In the genomic region with DNA sequence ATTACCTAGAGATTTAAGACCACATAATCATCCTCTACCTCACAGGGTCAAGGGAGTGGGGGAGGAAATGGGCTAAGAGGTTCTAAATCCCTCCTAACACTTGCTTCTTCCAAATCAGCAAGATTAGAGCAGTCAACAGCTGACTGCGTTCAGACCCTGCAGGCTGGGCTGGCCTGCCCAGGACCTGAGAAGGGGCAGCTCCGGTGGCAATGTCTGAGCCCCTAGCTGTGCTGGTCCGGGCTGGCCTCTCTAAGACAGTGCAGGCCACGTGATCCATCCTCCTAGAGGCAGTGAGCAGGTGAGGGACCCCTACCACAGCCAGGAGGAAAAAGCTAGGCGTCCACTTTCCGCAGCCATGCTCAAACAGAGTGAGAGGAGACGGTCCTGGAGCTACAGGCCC, we compare ENCODE assay signal across 16 cellular contexts. TPM values are rescaled to one million over a fixed set of nuclear protein-coding genes. Genes with fewer than 3 reads are reported as not detected.
DNase-seq lines count a peak whose midpoint lies in the region; ATAC-seq and TF ChIP-seq lines count a peak whose summit lies in the region.
"Had no signal": no experiment of that assay in that cellular context is flagged by ENCODE, and none has a peak within 500 bp of the region (broad histone marks: within the 10 kb centered on the region; RNA-seq: fewer than 3 reads in every experiment).

A gene (plus strand): TSS at position 126 of the 400 bp plus-strand sequence. CDS start 230 bp downstream, at position 356.

- no peaks in the 10 kb centered on the region for H3K79me1 ChIP-seq in neuronal stem cell (ENCODE audit: low read depth, low read length)

- BruUV-seq in Calu3 (replicated peaks; lab: Mats Ljungman, UMichigan) = no TSS peak

- no peak within 1 kb of the TSS for H2BK12ac ChIP-seq in neuronal stem cell (ENCODE audit: low read length)

- H3K9me3 Mint-ChIP-seq in Calu3 (ENCODE audit: low read depth, unreplicated experiment) = no peaks in the 10 kb centered on the region
- peaks cover 4% of the 10 kb centered on the region for H3K9me3 Mint-ChIP-seq in activated T-cell treated with anti-CD3 and anti-CD28 coated beads, Interleukin-2, amount 50 U/mL, for 4 hours

- H2AFZ ChIP-seq in neuronal stem cell (ENCODE audit: low read length) = no peak within 1 kb of the TSS
- H2AFZ ChIP-seq: GM23248 had no signal

- no peak within 1 kb of the TSS for H3K14ac ChIP-seq in neuronal stem cell (ENCODE audit: low read length)

- peak within 1 kb of the TSS; percentile 71 for H3K23ac ChIP-seq in neuronal stem cell (ENCODE audit: low read depth, low read length, poor library complexity)

- H3K9ac ChIP-seq in neuronal stem cell (ENCODE audit: low read depth, low read length, poor library complexity) = no peak within 1 kb of the TSS
- H3K9ac ChIP-seq: BLaER1 treated with 17β-estradiol and CSF1 and Interleukin-3, amounts not matched to agents 10 nM and 100 nM; GM23248 had no signal

- H3K4me3 Mint-ChIP-seq in Calu3 (ENCODE audit: low read depth, unreplicated experiment) = no peak within 1 kb of the TSS
- no peak within 1 kb of the TSS for H3K4me3 Mint-ChIP-seq in activated T-cell treated with anti-CD3 and anti-CD28 coated beads, Interleukin-2, amount 50 U/mL, for 4 hours
- H3K4me3 Mint-ChIP-seq: CD4-positive, CD25-positive, alpha-beta regulatory T cell had no signal

- CTCF ChIA-PET in Calu3 (lab: Charles Lee) = interaction anchor here (0.8 kb wide), 1 partner anchor 16 kb away, joined by 4 read pairs; no protein-coding TSS in a partner anchor

- no peaks in the 10 kb centered on the region for H3K4me1 ChIP-seq in neuronal stem cell (ENCODE audit: control insufficient read depth in 2 of 2, insufficient read depth in 1 of 2, low read depth in 1 of 2, low read length in 2 of 2)
- H3K4me1 ChIP-seq: BLaER1 treated with 17β-estradiol and CSF1 and Interleukin-3, amounts not matched to agents 10 nM and 100 nM had no signal

- peaks cover 16% of the 10 kb centered on the region for H3K4me1 Mint-ChIP-seq in Calu3 (ENCODE audit: low read depth, unreplicated experiment)
- H3K4me1 Mint-ChIP-seq in activated T-cell treated with anti-CD3 and anti-CD28 coated beads, Interleukin-2, amount 50 U/mL, for 4 hours (ENCODE audit: low read depth) = no peaks in the 10 kb centered on the region
- H3K4me1 Mint-ChIP-seq: CD4-positive, CD25-positive, alpha-beta regulatory T cell had no signal

- peak within 1 kb of the TSS in 1 of 2 donors; percentile 63 for H3K4me3 ChIP-seq in neuronal stem cell (ENCODE audit: low read length in 2 of 2)
- H3K4me3 ChIP-seq: BLaER1 treated with 17β-estradiol and CSF1 and Interleukin-3, amounts not matched to agents 10 nM and 100 nM; GM12878; GM23248 had no signal

- peak within 1 kb of the TSS; percentile 36 for H2BK5ac ChIP-seq in neuronal stem cell (ENCODE audit: low read length)

- H3K27ac Mint-ChIP-seq in Calu3 (ENCODE audit: unreplicated experiment) = peak within 1 kb of the TSS; percentile 8
- H3K27ac Mint-ChIP-seq: CD4-positive, CD25-positive, alpha-beta regulatory T cell had no signal

- intact Hi-C loops in Calu3 (cut with micrococcal nuclease; ENCODE audit: unreplicated experiment) = no loop called here

- H3K27me3 ChIP-seq in neuronal stem cell (ENCODE audit: control insufficient read depth in 3 of 3, insufficient read depth in 3 of 3, low read depth in 1 of 3, low read length in 3 of 3) = no peaks in the 10 kb centered on the region
- H3K27me3 ChIP-seq: BLaER1 treated with 17β-estradiol and CSF1 and Interleukin-3, amounts not matched to agents 10 nM and 100 nM had no signal

- H3K9me3 ChIP-seq in neuronal stem cell (replicated peaks in 1 of 2; ENCODE audit: control insufficient read depth in 2 of 2, insufficient read depth in 1 of 2, low read depth in 1 of 2, low read length in 2 of 2) = peaks cover 2 to 4% of the 10 kb centered on the region in 2 donors

- H3K36me3 ChIP-seq in neuronal stem cell (replicated peaks in 1 of 2; ENCODE audit: control insufficient read depth in 2 of 2, insufficient read depth in 2 of 2, low read length in 2 of 2) = peaks cover 10% of the 10 kb centered on the region in 2 donors

- H3K4me2 ChIP-seq in neuronal stem cell (ENCODE audit: insufficient read depth, low read length, poor library complexity, severe bottlenecking) = no peak within 1 kb of the TSS
- H3K4me2 ChIP-seq: BLaER1 treated with 17β-estradiol and CSF1 and Interleukin-3, amounts not matched to agents 10 nM and 100 nM had no signal

- no CpG with 5 or more reads among the region's 7 CpGs for WGBS in neuronal stem cell (ENCODE audit: extremely low coverage in 2 of 2, insufficient read length in 2 of 2, insufficient replicate concordance in 1 of 2), 2 donors

- no peak for DNase-seq in Calu3
- DNase-seq in NCI-H82 (lab: John Stamatoyannopoulos, UW) = peak; percentile 85
- no peak for DNase-seq in neuronal stem cell (ENCODE audit: low spot score)
- DNase-seq in activated T-cell treated with anti-CD3 and anti-CD28 coated beads, Interleukin-2, amount 50 U/mL, for 4 hours = no peak
- DNase-seq in EL = no peak
- no peak for DNase-seq in NK-92 treated with Interleukin-12 subunit alpha and Interleukin-12 subunit beta, amount 100 ng/mL, for 24 hours (lab: John Stamatoyannopoulos, UW)
- no peak for DNase-seq in KG1 (lab: John Stamatoyannopoulos, UW)
- DNase-seq: CD4-positive, CD25-positive, alpha-beta regulatory T cell; DND-41; GM23248 had no signal

- peak within 1 kb of the TSS; percentile 48 for H4K91ac ChIP-seq in neuronal stem cell (ENCODE audit: low read depth, low read length, poor library complexity)

- peak within 1 kb of the TSS; percentile 50 for H2AK5ac ChIP-seq in neuronal stem cell (ENCODE audit: low read depth, low read length)

- peak within 1 kb of the TSS; percentile 70 for H3K18ac ChIP-seq in neuronal stem cell (ENCODE audit: low read length)

- no peak for TF ChIP-seq CTCF in Calu3 (IDR thresholded peaks at IDR 0.05; ENCODE audit: unreplicated experiment)

- no peak within 1 kb of the TSS for H2BK15ac ChIP-seq in neuronal stem cell (ENCODE audit: low read length)

- no peak within 1 kb of the TSS for H3K4ac ChIP-seq in neuronal stem cell (ENCODE audit: low read length)

- H3K27ac ChIP-seq in neuronal stem cell (replicated peaks; ENCODE audit: low read length) = no peak within 1 kb of the TSS
- H3K27ac ChIP-seq: 22Rv1; BLaER1 treated with 17β-estradiol and CSF1 and Interleukin-3, amounts not matched to agents 10 nM and 100 nM; GM23248; HL-60 had no signal

- H4K8ac ChIP-seq in neuronal stem cell (ENCODE audit: low read depth, low read length) = peak within 1 kb of the TSS; percentile 10

- ATAC-seq in esophagus mucosa = peak; percentile 11
- ATAC-seq in activated T-cell treated with anti-CD3 and anti-CD28 coated beads, Interleukin-2, amount 50 U/mL, for 4 hours = no peak
- ATAC-seq: GM12878 had no signal

- H2BK120ac ChIP-seq in neuronal stem cell (ENCODE audit: low read depth, low read length) = no peak within 1 kb of the TSS

- H3K27me3 Mint-ChIP-seq in Calu3 (ENCODE audit: unreplicated experiment) = no peaks in the 10 kb centered on the region
- H3K27me3 Mint-ChIP-seq in activated T-cell treated with anti-CD3 and anti-CD28 coated beads, Interleukin-2, amount 50 U/mL, for 4 hours (ENCODE audit: low read depth) = no peaks in the 10 kb centered on the region
- H3K27me3 Mint-ChIP-seq: CD4-positive, CD25-positive, alpha-beta regulatory T cell had no signal

- peaks cover 6% of the 10 kb centered on the region for H3K36me3 Mint-ChIP-seq in Calu3 (ENCODE audit: insufficient read depth, unreplicated experiment)
- H3K36me3 Mint-ChIP-seq in activated T-cell treated with anti-CD3 and anti-CD28 coated beads, Interleukin-2, amount 50 U/mL, for 4 hours (ENCODE audit: insufficient read depth) = peaks cover 9% of the 10 kb centered on the region

RNA-seq across cellular contexts. Expression of the gene that starts here (rescaled TPM):
- total RNA-seq in Calu3 (2022) (not detected in 2 replicates), esophagus mucosa (not detected)
- not detected for polyA plus RNA-seq in neuronal stem cell (2013, experiment 1 of 2)
- not detected for polyA plus RNA-seq in neuronal stem cell (2013, experiment 2 of 2)
- total RNA-seq in activated T-cell treated with anti-CD3 and anti-CD28 coated beads, Interleukin-2, amount 50 U/mL, for 4 hours = not detected
- total RNA-seq: A673; CD4-positive, CD25-positive, alpha-beta regulatory T cell; GM23248 had no signal
- polyA plus RNA-seq: CD4-positive, CD25-positive, alpha-beta regulatory T cell; GM23248 had no signal

Comparison
In these comparisons a context has a peak if more than half of its experiments do, and no peak if none do; other contexts are left out.
1. Peak in ATAC-seq in esophagus mucosa; RNA of the gene not detected or under 1 TPM.